13 cellular contexts compared by ENCODE assay signal in the genomic region with DNA sequence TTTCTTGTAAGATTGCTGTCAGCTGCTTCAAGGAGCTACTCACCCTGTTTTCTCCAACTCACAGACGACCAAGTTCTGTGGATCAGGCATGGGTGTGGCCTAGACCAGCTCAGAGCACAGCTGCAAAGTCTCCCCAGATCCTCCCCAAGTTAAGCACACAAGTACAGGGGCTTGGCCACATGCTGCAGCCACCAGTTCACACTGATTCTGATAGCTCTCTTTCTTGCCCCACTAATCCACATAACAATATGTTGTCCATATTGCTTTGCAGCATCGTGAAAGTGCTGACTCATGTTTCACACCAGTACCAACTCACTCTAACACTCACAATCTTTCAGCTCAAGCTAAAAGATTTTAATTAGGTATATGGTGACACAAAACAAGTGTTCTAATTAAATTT.
DNase-seq lines count a peak whose midpoint lies in the region; ATAC-seq and TF ChIP-seq lines count a peak whose summit lies in the region.
"Had no signal": no experiment of that assay in that cellular context is flagged by ENCODE, and none has a peak within 500 bp of the region (broad histone marks: within the 10 kb centered on the region; RNA-seq: fewer than 3 reads in every experiment).

No MANE protein-coding gene starts in this region.

- peaks cover 22% of the 10 kb centered on the region for H3K9me3 Mint-ChIP-seq in activated CD4-positive, alpha-beta T cell treated with anti-CD3 and anti-CD28 coated beads, Interleukin-2, amount 10 ng/mL, durations not matched to agents 7 days and 5 days
- H3K9me3 Mint-ChIP-seq in endodermal cell: peaks cover 5% of the 10 kb centered on the region

- peaks cover 18% of the 10 kb centered on the region for H3K4me1 Mint-ChIP-seq in activated CD4-positive, alpha-beta T cell treated with anti-CD3 and anti-CD28 coated beads, Interleukin-2, amount 10 ng/mL, durations not matched to agents 7 days and 5 days
- peaks cover 26% of the 10 kb centered on the region for H3K4me1 Mint-ChIP-seq in endodermal cell

- H3K27ac ChIP-seq in endodermal cell (ENCODE audit: low read depth, low read length) (no peak overlapping the region), trophoblast cell (ENCODE audit: low read depth, low read length) (no peak overlapping the region)
- H3K27ac ChIP-seq: brain microvascular endothelial cell, uterus had no signal

- TF ChIP-seq CTCF in endodermal cell (conservative IDR thresholded peaks at IDR 0.05): no peak

- H3K27ac Mint-ChIP-seq in activated CD4-positive, alpha-beta T cell treated with anti-CD3 and anti-CD28 coated beads, Interleukin-2, amount 10 ng/mL, durations not matched to agents 7 days and 5 days: peak overlapping the region; percentile 84
- H3K27ac Mint-ChIP-seq in endodermal cell: no peak overlapping the region

- H3K9ac ChIP-seq in endodermal cell (ENCODE audit: extremely low read depth, low read length, poor library complexity, severe bottlenecking) (no peak overlapping the region), trophoblast cell (ENCODE audit: low read length) (no peak overlapping the region)

- H3K18ac ChIP-seq in trophoblast cell (ENCODE audit: low read length): peak overlapping the region; percentile 49

- H3K14ac ChIP-seq in trophoblast cell (ENCODE audit: low read length): no peak overlapping the region

- H3K23ac ChIP-seq in trophoblast cell (ENCODE audit: low read length): peak overlapping the region; percentile 81

- 17 to 45% methylated on average over 1 to 2 of the region's 2 CpGs for WGBS in endodermal cell (ENCODE audit: insufficient coverage in 1 of 2, insufficient read length in 1 of 2), 2 experiments
- WGBS in trophoblast cell (ENCODE audit: extremely low coverage, insufficient coverage, insufficient read length): no CpG with 5 or more reads among the region's 2 CpGs

- no peaks in the 10 kb centered on the region for H3K27me3 Mint-ChIP-seq in activated CD4-positive, alpha-beta T cell treated with anti-CD3 and anti-CD28 coated beads, Interleukin-2, amount 10 ng/mL, durations not matched to agents 7 days and 5 days
- no peaks in the 10 kb centered on the region for H3K27me3 Mint-ChIP-seq in endodermal cell (ENCODE audit: insufficient read depth)
- H3K27me3 Mint-ChIP-seq: naive thymus-derived CD8-positive, alpha-beta T cell had no signal

- no peak overlapping the region for H2BK5ac ChIP-seq in trophoblast cell (ENCODE audit: low read depth, low read length, poor library complexity)

- H3K4me2 ChIP-seq in trophoblast cell (ENCODE audit: low read length): no peak overlapping the region

- H3K4ac ChIP-seq in trophoblast cell (ENCODE audit: low read depth, low read length): no peak overlapping the region

- H2BK12ac ChIP-seq in trophoblast cell (ENCODE audit: low read length): peak overlapping the region; percentile 73

- H3K4me3 Mint-ChIP-seq in activated CD4-positive, alpha-beta T cell treated with anti-CD3 and anti-CD28 coated beads, Interleukin-2, amount 10 ng/mL, durations not matched to agents 7 days and 5 days: no peak overlapping the region
- H3K4me3 Mint-ChIP-seq in endodermal cell: no peak overlapping the region

- H3K4me1 ChIP-seq in endodermal cell (ENCODE audit: control insufficient read depth, insufficient read depth, low read length) (peaks cover 2% of the 10 kb centered on the region), trophoblast cell (ENCODE audit: control insufficient read depth in 1 of 2, insufficient read depth in 2 of 2, low read length in 2 of 2) (peaks cover 3 to 5% of the 10 kb centered on the region in 2 experiments)
- H3K4me1 ChIP-seq: uterus had no signal

- H3K36me3 ChIP-seq in endodermal cell (ENCODE audit: control insufficient read depth, insufficient read depth, low read length) (no peaks in the 10 kb centered on the region), trophoblast cell (ENCODE audit: control insufficient read depth in 1 of 2, insufficient read depth in 2 of 2, low read length in 2 of 2) (no peaks in the 10 kb centered on the region)
- H3K36me3 ChIP-seq: brain microvascular endothelial cell, uterus had no signal

- intact Hi-C loops in Right ventricle myocardium superior (cut with DNase I): no loop called here

- H2BK120ac ChIP-seq in trophoblast cell (ENCODE audit: insufficient read depth, low read length, poor library complexity): peak overlapping the region; percentile 30

- CTCF ChIA-PET in activated CD4-positive, alpha-beta T cell treated with anti-CD3 and anti-CD28 coated beads, Interleukin-2, amount 10 ng/mL, durations not matched to agents 7 days and 5 days (lab: Charles Lee): interaction anchor here (0.7 to 1.1 kb wide), 3 partner anchors 8 to 15 kb away, joined by 3 read pairs; no protein-coding TSS in a partner anchor

- POLR2A ChIA-PET in activated CD4-positive, alpha-beta T cell treated with anti-CD3 and anti-CD28 coated beads, Interleukin-2, amount 10 ng/mL, durations not matched to agents 7 days and 5 days (lab: Charles Lee): no interaction called here

- H4K8ac ChIP-seq in trophoblast cell (ENCODE audit: low read depth, low read length): no peak overlapping the region

- H3K36me3 Mint-ChIP-seq in activated CD4-positive, alpha-beta T cell treated with anti-CD3 and anti-CD28 coated beads, Interleukin-2, amount 10 ng/mL, durations not matched to agents 7 days and 5 days (ENCODE audit: low read depth): peaks cover 15% of the 10 kb centered on the region
- peaks cover 3% of the 10 kb centered on the region for H3K36me3 Mint-ChIP-seq in endodermal cell (ENCODE audit: low read depth)
- H3K36me3 Mint-ChIP-seq: naive thymus-derived CD8-positive, alpha-beta T cell had no signal

- H3K4me3 ChIP-seq in endodermal cell (ENCODE audit: low read length) (no peak overlapping the region), trophoblast cell (ENCODE audit: low read depth, low read length) (no peak overlapping the region)
- H3K4me3 ChIP-seq: uterus had no signal

- H3K9me3 ChIP-seq in endodermal cell (ENCODE audit: control insufficient read depth, low read length) (no peaks in the 10 kb centered on the region), trophoblast cell (ENCODE audit: insufficient read depth, low read depth, low read length) (peaks cover 2% of the 10 kb centered on the region)
- H3K9me3 ChIP-seq: uterus had no signal

- peaks cover 3% of the 10 kb centered on the region for H3K79me1 ChIP-seq in trophoblast cell (ENCODE audit: low read length)

- H3K27me3 ChIP-seq in endodermal cell (ENCODE audit: control insufficient read depth, insufficient read depth, low read length, poor library complexity, severe bottlenecking) (no peaks in the 10 kb centered on the region), trophoblast cell (ENCODE audit: insufficient read depth, low read length) (no peaks in the 10 kb centered on the region)
- H3K27me3 ChIP-seq: brain microvascular endothelial cell, uterus had no signal

- H2AK5ac ChIP-seq in trophoblast cell (ENCODE audit: low read length): no peak overlapping the region

- DNase-seq in activated CD4-positive, alpha-beta T cell treated with anti-CD3 and anti-CD28 coated beads, Interleukin-2, amount 10 ng/mL, durations not matched to agents 7 days and 5 days: no peak
- no peak for DNase-seq in activated CD4-positive, alpha-beta T cell treated with anti-CD3 and anti-CD28 coated beads, Interleukin-2, amount 50 U/mL, for 48 hours
- DNase-seq in NCI-H82 (lab: John Stamatoyannopoulos, UW) (peak; percentile 82), endodermal cell (peak; percentile 54), trophoblast cell (no peak), dedifferentiated amniotic fluid mesenchymal stem cell (ENCODE audit: extremely low spot score) (no peak), Right ventricle myocardium superior (no peak)
- DNase-seq: AML-193; brain microvascular endothelial cell; naive thymus-derived CD8-positive, alpha-beta T cell; stimulated activated CD4-positive, alpha-beta T cell treated with anti-CD3 and anti-CD28 coated beads, Interleukin-12 subunit alpha, Interleukin-12 subunit beta, amount 100 ng/mL, for 4 hours; uterus had no signal

- no peak overlapping the region for H2AFZ ChIP-seq in trophoblast cell (ENCODE audit: insufficient read depth, low read length, poor library complexity)

- ATAC-seq in HG02798 (IDR thresholded peaks at IDR 0.05; ENCODE audit: poor library complexity, unreplicated experiment) (no peak), Right ventricle myocardium superior (ENCODE audit: poor library complexity) (no peak)
- ATAC-seq: naive thymus-derived CD8-positive, alpha-beta T cell had no signal

- no peaks in the 10 kb centered on the region for H3K79me2 ChIP-seq in trophoblast cell (ENCODE audit: control insufficient read depth, insufficient read depth, low read length, poor library complexity)

- H4K91ac ChIP-seq in trophoblast cell (ENCODE audit: low read depth, low read length): peak overlapping the region; percentile 32

- peak overlapping the region; percentile 58 for H4K12ac ChIP-seq in trophoblast cell (ENCODE audit: low read depth, low read length)

Comparison
In these comparisons a context has a peak if more than half of its experiments do, and no peak if none do; other contexts are left out.
1. DNase-seq: peak in NCI-H82 (single experiment) and endodermal cell (single experiment); none in activated CD4-positive, alpha-beta T cell treated with anti-CD3 and anti-CD28 coated beads, Interleukin-2, amount 10 ng/mL, durations not matched to agents 7 days and 5 days (single experiment), activated CD4-positive, alpha-beta T cell treated with anti-CD3 and anti-CD28 coated beads, Interleukin-2, amount 50 U/mL, for 48 hours (0 of 2), trophoblast cell (0 of 2), dedifferentiated amniotic fluid mesenchymal stem cell (single experiment) and Right ventricle myocardium superior (single experiment).